Comparison of ENCODE assay signal across 8 cellular contexts in the genomic region with DNA sequence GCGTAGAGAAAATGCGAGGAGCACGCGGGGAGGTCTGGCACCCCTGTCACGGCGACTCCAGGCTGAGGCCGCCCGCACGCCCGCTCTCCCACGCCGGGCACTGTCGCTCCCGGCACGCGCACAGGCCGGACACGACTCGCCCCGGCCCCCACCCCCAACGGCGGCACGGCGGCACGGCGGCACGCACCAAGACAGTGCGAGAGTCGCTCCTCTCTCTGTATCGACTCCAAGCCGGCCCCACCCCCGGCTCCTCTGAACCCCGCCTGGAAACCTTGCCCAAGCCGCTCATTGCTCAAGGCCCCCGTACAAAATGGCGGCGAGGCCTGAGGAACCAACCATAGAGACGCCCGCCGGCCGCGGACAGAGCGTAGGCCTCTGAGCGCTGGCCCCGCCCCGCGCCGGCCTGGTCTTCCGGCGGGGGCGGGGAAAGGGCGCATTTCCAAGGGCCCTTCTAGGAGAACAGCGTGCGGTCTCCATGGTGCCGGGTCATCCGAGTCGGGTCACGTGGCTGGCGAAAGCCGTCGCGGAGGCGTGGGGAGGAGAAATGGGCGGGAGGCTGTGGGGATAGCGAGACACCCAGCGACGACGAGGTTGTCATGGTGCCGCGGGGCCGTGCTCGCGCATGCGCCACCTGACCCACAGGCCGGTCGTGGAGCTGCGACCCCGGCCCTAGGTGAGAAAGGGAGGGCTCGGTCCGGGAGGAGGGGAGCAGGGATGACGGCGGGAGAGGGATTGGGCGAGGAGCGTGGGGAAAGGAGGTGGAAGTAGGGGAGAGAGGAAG. TPM values are rescaled to one million over a fixed set of nuclear protein-coding genes. Genes with fewer than 3 reads are reported as not detected.
A peak's percentile ranks its signal among the peaks of the same experiment; 100 is the strongest.
DNase-seq lines count a peak whose midpoint lies in the region; ATAC-seq and TF ChIP-seq lines count a peak whose summit lies in the region.

A gene with protein sequence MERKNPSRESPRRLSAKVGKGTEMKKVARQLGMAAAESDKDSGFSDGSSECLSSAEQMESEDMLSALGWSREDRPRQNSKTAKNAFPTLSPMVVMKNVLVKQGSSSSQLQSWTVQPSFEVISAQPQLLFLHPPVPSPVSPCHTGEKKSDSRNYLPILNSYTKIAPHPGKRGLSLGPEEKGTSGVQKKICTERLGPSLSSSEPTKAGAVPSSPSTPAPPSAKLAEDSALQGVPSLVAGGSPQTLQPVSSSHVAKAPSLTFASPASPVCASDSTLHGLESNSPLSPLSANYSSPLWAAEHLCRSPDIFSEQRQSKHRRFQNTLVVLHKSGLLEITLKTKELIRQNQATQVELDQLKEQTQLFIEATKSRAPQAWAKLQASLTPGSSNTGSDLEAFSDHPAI (plus strand): TSS at position 570 of the 781 bp plus-strand sequence. CDS start 7,451 bp downstream, outside the sequence.

- no peaks in the 10 kb centered on the region for H3K36me3 Mint-ChIP-seq in HFFc6 (ENCODE audit: low read depth)
- H3K36me3 Mint-ChIP-seq in activated naive CD4-positive, alpha-beta T cell treated with anti-CD3 and anti-CD28 coated beads, Interleukin-2, amount 10 ng/mL, durations not matched to agents 7 days and 5 days = peaks cover 2% of the 10 kb centered on the region

- H3K4me3 ChIP-seq in NB4 (ENCODE audit: low read depth, low read length) = peak within 1 kb of the TSS; percentile 90
- peak within 1 kb of the TSS; percentile 93 for H3K4me3 ChIP-seq in SK-N-MC
- H3K4me3 ChIP-seq in gastroesophageal sphincter = peak within 1 kb of the TSS; percentile 68 to 82
- H3K4me3 ChIP-seq in neutrophil (ENCODE audit: low read depth in 1 of 2, low read length in 1 of 2) = peak within 1 kb of the TSS; percentile 89 to 92

- H3K4me1 Mint-ChIP-seq in HFFc6 (ENCODE audit: low read depth) = peaks cover 46% of the 10 kb centered on the region
- peaks cover 34% of the 10 kb centered on the region for H3K4me1 Mint-ChIP-seq in activated naive CD4-positive, alpha-beta T cell treated with anti-CD3 and anti-CD28 coated beads, Interleukin-2, amount 10 ng/mL, durations not matched to agents 7 days and 5 days

- H3K9me3 ChIP-seq in SK-N-MC (ENCODE audit: low read depth, low read length) (no peaks in the 10 kb centered on the region), gastroesophageal sphincter (no peaks in the 10 kb centered on the region), neutrophil (no peaks in the 10 kb centered on the region)

- H3K27ac ChIP-seq in SK-N-MC = peak within 1 kb of the TSS; percentile 67
- peak within 1 kb of the TSS; percentile 86 to 99 (median 98) for H3K27ac ChIP-seq in gastroesophageal sphincter
- peak within 1 kb of the TSS; percentile 95 for H3K27ac ChIP-seq in neutrophil
- peak within 1 kb of the TSS; percentile 100 for H3K27ac ChIP-seq in substantia nigra (ENCODE audit: low read depth, low read length, poor library complexity, severe bottlenecking)

- peak; percentile 97 for ATAC-seq in gastroesophageal sphincter

- H3K27me3 Mint-ChIP-seq in HFFc6 (ENCODE audit: insufficient read depth) = no peaks in the 10 kb centered on the region; the same call in none of the 2 replicates
- peaks cover 7% of the 10 kb centered on the region for H3K27me3 Mint-ChIP-seq in activated naive CD4-positive, alpha-beta T cell treated with anti-CD3 and anti-CD28 coated beads, Interleukin-2, amount 10 ng/mL, durations not matched to agents 7 days and 5 days

- H3K4me3 Mint-ChIP-seq in HFFc6 = peak within 1 kb of the TSS; percentile 92
- peak within 1 kb of the TSS; percentile 99 for H3K4me3 Mint-ChIP-seq in activated naive CD4-positive, alpha-beta T cell treated with anti-CD3 and anti-CD28 coated beads, Interleukin-2, amount 10 ng/mL, durations not matched to agents 7 days and 5 days

- WGBS in gastroesophageal sphincter (ENCODE audit: low coverage in 1 of 2), 2 donors = 0% methylated on average over 13 to 20 of the region's 84 CpGs

- TF ChIP-seq EP300 in gastroesophageal sphincter (IDR thresholded peaks at IDR 0.05) = no peak

- peak within 1 kb of the TSS; percentile 95 for H3K9ac ChIP-seq in SK-N-MC (ENCODE audit: insufficient read length)

- H3K27me3 ChIP-seq in gastroesophageal sphincter (no peaks in the 10 kb centered on the region), neutrophil (no peaks in the 10 kb centered on the region)

- DNase-seq in GM04503 (ENCODE audit: low read depth) (peak; percentile 87), HFFc6 (peak; percentile 98), NB4 (ENCODE audit: low read depth) (peak; percentile 99), SK-N-MC (ENCODE audit: low read depth, low spot score) (peak; percentile 87), substantia nigra (lab: John Stamatoyannopoulos, UW) (peak; percentile 87 to 100 (median 99))
- DNase-seq in activated naive CD4-positive, alpha-beta T cell treated with anti-CD3 and anti-CD28 coated beads, Interleukin-2, amount 10 ng/mL, durations not matched to agents 7 days and 5 days = peak; percentile 100

- peak within 1 kb of the TSS; percentile 96 for H3K27ac Mint-ChIP-seq in HFFc6
- peak within 1 kb of the TSS; percentile 97 for H3K27ac Mint-ChIP-seq in activated naive CD4-positive, alpha-beta T cell treated with anti-CD3 and anti-CD28 coated beads, Interleukin-2, amount 10 ng/mL, durations not matched to agents 7 days and 5 days

- no peak; the same call in 1 of the 2 replicates for TF ChIP-seq CTCF in HFFc6 (IDR thresholded peaks at IDR 0.05)
- no peak for TF ChIP-seq CTCF in NB4 (IDR thresholded peaks at IDR 0.05; ENCODE audit: low read depth, low read length)
- peak in 3 of 4 experiments; percentile 20 to 32 (median 21) for TF ChIP-seq CTCF in gastroesophageal sphincter (IDR thresholded peaks at IDR 0.05)
- peak; percentile 58 for TF ChIP-seq CTCF in neutrophil (IDR thresholded peaks at IDR 0.05)

- CTCF ChIA-PET in activated naive CD4-positive, alpha-beta T cell treated with anti-CD3 and anti-CD28 coated beads, Interleukin-2, amount 10 ng/mL, durations not matched to agents 7 days and 5 days (lab: Charles Lee) = interaction anchor here (1.2 to 42.9 kb wide), 7 partner anchors 23 to 229 kb away, joined by 3 to 1049 read pairs (median 27); no protein-coding TSS in a partner anchor

- H3K4me1 ChIP-seq in gastroesophageal sphincter (peaks cover 0 to 55% (median 22%) of the 10 kb centered on the region in 3 donors), neutrophil (ENCODE audit: control insufficient read depth in 1 of 2, insufficient read depth in 1 of 2, low read depth in 1 of 2, low read length in 1 of 2) (peaks cover 35 to 40% of the 10 kb centered on the region in 2 experiments)

- H3K9me3 Mint-ChIP-seq in HFFc6 = no peaks in the 10 kb centered on the region
- no peaks in the 10 kb centered on the region for H3K9me3 Mint-ChIP-seq in activated naive CD4-positive, alpha-beta T cell treated with anti-CD3 and anti-CD28 coated beads, Interleukin-2, amount 10 ng/mL, durations not matched to agents 7 days and 5 days

- peak; percentile 53 for TF ChIP-seq POLR2A in NB4 (IDR thresholded peaks at IDR 0.05; ENCODE audit: extremely low read depth, insufficient read length)
- TF ChIP-seq POLR2A in gastroesophageal sphincter (IDR thresholded peaks at IDR 0.05) = peak; percentile 81 to 83

- H3K36me3 ChIP-seq in SK-N-MC (ENCODE audit: insufficient read depth, low read length) (no peaks in the 10 kb centered on the region), gastroesophageal sphincter (no peaks in the 10 kb centered on the region), neutrophil (no peaks in the 10 kb centered on the region)

RNA-seq across cellular contexts. Expression of the gene that starts here (rescaled TPM):
- total RNA-seq in HFFc6 (2021; fragmentation: NEBNext Ultra II Directional; extraction: Animal tissue kit (Norgen Biotek cat#: 25700)) = 10 to 100 TPM in 4 of 6 experiments, 1 to 10 TPM in 2; 9.1 to 12.5 (median 11.5) TPM
- 10 to 100 TPM; 49.0 to 74.1 (median 60.4) TPM for total RNA-seq in gastroesophageal sphincter

Comparison
In these comparisons a context has a peak if more than half of its experiments do, and no peak if none do; other contexts are left out.
1. Peak in every context shown above with its lines: DNase-seq, ATAC-seq, H3K4me3 ChIP-seq and H3K27ac ChIP-seq.
2. CTCF ChIP-seq: peak in gastroesophageal sphincter (3 of 4) and neutrophil (single experiment); none in HFFc6 (single experiment) and NB4 (single experiment).